Comparison of ENCODE assay signal across 13 cellular contexts in the genomic region with DNA sequence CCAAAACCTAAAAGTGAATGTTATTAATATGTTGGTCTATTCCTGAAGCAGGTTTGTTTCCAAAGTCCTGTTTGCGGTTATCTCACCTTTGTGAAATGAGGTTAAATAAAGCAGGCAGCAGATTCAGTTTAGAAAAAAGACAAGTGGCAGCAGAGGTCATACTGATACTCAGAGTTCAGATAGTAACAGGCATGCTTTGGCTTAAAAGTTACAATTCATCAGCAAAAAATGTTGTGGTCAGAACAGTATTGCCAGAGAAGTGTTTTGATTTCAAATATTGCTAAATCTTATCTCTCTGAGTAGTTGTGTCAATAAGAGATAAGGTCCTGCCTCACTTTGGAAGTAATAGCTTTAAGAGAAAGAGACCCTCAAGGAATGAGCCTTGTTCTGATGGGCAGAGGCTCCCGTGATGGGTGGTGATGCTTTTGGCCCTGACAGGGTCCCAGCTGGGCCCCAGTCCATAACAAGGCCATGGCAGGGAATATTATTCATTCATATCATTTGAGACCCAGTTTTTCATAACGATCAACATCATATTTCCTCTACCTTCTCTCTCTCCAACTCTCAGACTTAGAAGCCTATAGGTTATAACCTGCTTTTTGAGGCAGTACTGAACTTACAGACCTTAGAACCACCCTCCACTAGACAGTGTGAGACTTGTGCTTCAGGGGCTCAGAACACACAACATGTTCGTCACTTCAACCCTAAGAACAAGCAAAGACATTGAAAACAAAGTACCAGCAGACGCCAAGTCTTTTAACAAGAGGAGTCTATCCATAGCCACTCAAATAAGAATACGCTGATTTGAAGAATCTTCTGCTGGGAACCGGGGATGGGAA. TPM values are rescaled to one million over a fixed set of nuclear protein-coding genes. Genes with fewer than 3 reads are reported as not detected.
A peak's percentile ranks its signal among the peaks of the same experiment; 100 is the strongest.
DNase-seq lines count a peak whose midpoint lies in the region; ATAC-seq, FAIRE-seq and TF ChIP-seq lines count a peak whose summit lies in the region.
"Had no signal": no experiment of that assay in that cellular context is flagged by ENCODE, and none has a peak within 500 bp of the region (broad histone marks: within the 10 kb centered on the region; RNA-seq: fewer than 3 reads in every experiment).

No MANE protein-coding gene starts in this region.

- no peak for FAIRE-seq in K562 (lab: Jason Lieb, UNC)
- FAIRE-seq in HepG2 (lab: Jason Lieb, UNC) = peak; percentile 70

- POLR2A ChIA-PET in K562 (lab: Yijun Ruan, JAX) = no interaction called here
- POLR2A ChIA-PET in HepG2 (lab: Yijun Ruan, JAX) = interaction anchor here (1.0 to 1.6 kb wide), 3 partner anchors 33 to 110 kb away, joined by 4 to 6 read pairs (median 5); a partner anchor contains a TSS
- POLR2A ChIA-PET in CD4-positive, alpha-beta memory T cell (lab: Charles Lee; ENCODE audit: partially characterized antibody) = interaction anchor here (2.4 kb wide), 1 partner anchor 57 kb away, joined by 8 read pairs; a partner anchor contains a TSS

- no peak overlapping the region for H3K27ac ChIP-seq in K562 (ENCODE audit: extremely low read depth, low read depth, low read length)
- no peak overlapping the region for H3K27ac ChIP-seq in HepG2 (ENCODE audit: extremely low read length, insufficient read depth, low read length)
- H3K27ac ChIP-seq in CD4-positive, alpha-beta memory T cell (ENCODE audit: low read depth, low read length) = no peak overlapping the region
- H3K27ac ChIP-seq: suprapubic skin had no signal

- no peak overlapping the region for H3K4me2 ChIP-seq in K562 (ENCODE audit: insufficient read depth, low read length)
- H3K4me2 ChIP-seq in HepG2 (ENCODE audit: low read depth, low read length) = peak overlapping the region; percentile 58; the same call in 1 of the 2 replicates

- H3K4me3 Mint-ChIP-seq in CD4-positive, alpha-beta memory T cell = no peak overlapping the region
- H3K4me3 Mint-ChIP-seq: IgD-negative memory B cell, memory B cell had no signal

- peak overlapping the region in 1 of 7 donors; percentile 29 for H3K27ac Mint-ChIP-seq in CD4-positive, alpha-beta memory T cell
- H3K27ac Mint-ChIP-seq: memory B cell had no signal

- TF ChIP-seq POLR2A in K562 (conservative IDR thresholded peaks at IDR 0.05) = no peak
- no peak for TF ChIP-seq POLR2A in HepG2 (IDR thresholded peaks at IDR 0.05; ENCODE audit: insufficient read depth in 1 of 2, low read depth in 2 of 2, low read length in 2 of 2)

- H3K36me3 Mint-ChIP-seq in CD4-positive, alpha-beta memory T cell = peaks cover 0 to 4% of the 10 kb centered on the region in 2 donors
- H3K36me3 Mint-ChIP-seq: IgD-negative memory B cell had no signal

- H3K9me3 Mint-ChIP-seq in CD4-positive, alpha-beta memory T cell = peaks cover 0 to 6% (median 0%) of the 10 kb centered on the region in 8 donors
- H3K9me3 Mint-ChIP-seq: IgD-negative memory B cell had no signal

- peaks cover 16 to 26% (median 21%) of the 10 kb centered on the region in 4 donors for H3K4me1 Mint-ChIP-seq in CD4-positive, alpha-beta memory T cell

- intact Hi-C loops in K562 (cut with micrococcal nuclease) = no loop called here
- intact Hi-C loops in HepG2 (cut with micrococcal nuclease; ENCODE audit: unreplicated experiment) = loop anchor here (1.0 to 10.0 kb wide), 5 partner anchors 34 to 255 kb away; no protein-coding TSS in a partner anchor
- intact Hi-C loops in CD4-positive, alpha-beta memory T cell (cut with micrococcal nuclease) = loop anchor here (10.0 kb wide), 2 partner anchors 595 to 705 kb away; a partner anchor contains a TSS

- no peak overlapping the region for H3K9ac ChIP-seq in K562 (ENCODE audit: insufficient read depth in 1 of 2, low read depth in 2 of 2, low read length in 2 of 2)
- H3K9ac ChIP-seq in HepG2 (ENCODE audit: insufficient read depth, low read depth, low read length) = no peak overlapping the region

- no TSS peak for BruUV-seq in K562 (replicated peaks; lab: Mats Ljungman, UMichigan)
- BruUV-seq in HepG2 (replicated peaks; lab: Mats Ljungman, UMichigan) = no TSS peak

- 16% methylated on average over 7 of the region's 7 CpGs for WGBS in K562 (ENCODE audit: insufficient coverage, low coverage, missing lambda C conversion rate)
- WGBS in HepG2 (ENCODE audit: low lambda C conversion rate) = 39% methylated on average over 7 of the region's 7 CpGs

- no peaks in the 10 kb centered on the region for H3K9me1 ChIP-seq in K562 (ENCODE audit: control insufficient read depth, insufficient read depth, low read length)

- TF ChIP-seq CTCF in K562 (IDR thresholded peaks at IDR 0.05 in 2 of 3, conservative IDR thresholded peaks at IDR 0.05 in 1 of 3; ENCODE audit: insufficient read depth in 2 of 3, low read depth in 1 of 3, low read length in 3 of 3) (no peak), HepG2 (CRISPR knock-in tag; IDR thresholded peaks at IDR 0.05) (no peak)

- H3K36me3 ChIP-seq in K562 (ENCODE audit: control insufficient read depth, insufficient read depth, low read length) (no peaks in the 10 kb centered on the region), HepG2 (replicated peaks in 1 of 2; ENCODE audit: control insufficient read depth in 1 of 2, insufficient read depth in 2 of 2, low read length in 2 of 2) (no peaks in the 10 kb centered on the region)
- no peaks in the 10 kb centered on the region for H3K36me3 ChIP-seq in CD4-positive, alpha-beta memory T cell (ENCODE audit: insufficient read depth, low read length)
- H3K36me3 ChIP-seq: BE2C, suprapubic skin had no signal

- H3K4me3 ChIP-seq in K562 (no peak overlapping the region), HepG2 (replicated peaks in 1 of 3; ENCODE audit: insufficient read depth in 1 of 3, low read depth in 2 of 3, low read length in 3 of 3) (no peak overlapping the region)
- no peak overlapping the region for H3K4me3 ChIP-seq in CD4-positive, alpha-beta memory T cell (ENCODE audit: low read length in 2 of 2)
- H3K4me3 ChIP-seq: suprapubic skin had no signal

- H3K27me3 ChIP-seq in K562 (ENCODE audit: control insufficient read depth in 2 of 2, insufficient read depth in 2 of 2, low read length in 2 of 2) = no peaks in the 10 kb centered on the region
- peaks cover 0 to 8% of the 10 kb centered on the region in 2 experiments; a peak in 3 of 5 replicates for H3K27me3 ChIP-seq in HepG2 (ENCODE audit: control insufficient read depth in 1 of 2, insufficient read depth in 2 of 2, low read length in 2 of 2)
- no peaks in the 10 kb centered on the region for H3K27me3 ChIP-seq in CD4-positive, alpha-beta memory T cell (ENCODE audit: insufficient read depth, low read length)
- H3K27me3 ChIP-seq: BE2C, suprapubic skin had no signal

- H3K79me2 ChIP-seq in K562 (ENCODE audit: control insufficient read depth, insufficient read depth, low read length) (no peaks in the 10 kb centered on the region), HepG2 (ENCODE audit: insufficient read depth, low read length) (no peaks in the 10 kb centered on the region)

- H3K9me3 ChIP-seq in K562 (replicated peaks; ENCODE audit: control insufficient read depth, insufficient read depth, low read depth, low read length) = 0 out of 2 replicates have a peak, but pooled peaks cover 2% of the 10 kb centered on the region
- no peaks in the 10 kb centered on the region for H3K9me3 ChIP-seq in HepG2 (ENCODE audit: low read length)
- no peaks in the 10 kb centered on the region for H3K9me3 ChIP-seq in CD4-positive, alpha-beta memory T cell (ENCODE audit: control insufficient read depth in 1 of 2, low read length in 2 of 2)
- H3K9me3 ChIP-seq: BE2C, suprapubic skin had no signal

- TF ChIP-seq RAD21 in K562 (CRISPR knock-in tag; conservative IDR thresholded peaks at IDR 0.05 in 1 of 2, IDR thresholded peaks at IDR 0.05 in 1 of 2) = no peak
- TF ChIP-seq RAD21 in HepG2 (CRISPR knock-in tag; IDR thresholded peaks at IDR 0.05) = no peak

- in situ Hi-C loops in K562 (cut with MboI) (no loop called here), HepG2 (cut with HindIII; ENCODE audit: extremely low pct_ligation_motif_present, low pct_unique_long_range_greater_than_20kb) (no loop called here)

- no peak for ATAC-seq in K562
- ATAC-seq in HepG2 = peak; percentile 95
- no peak for ATAC-seq in activated CD4-positive, CD25-positive, alpha-beta regulatory T cell treated with anti-CD3 and anti-CD28 coated beads, Interleukin-2, amount 50 U/mL, for 24 hours
- ATAC-seq in HG03175 (IDR thresholded peaks at IDR 0.05; ENCODE audit: unreplicated experiment) = no peak

- H4K20me1 ChIP-seq in K562 (replicated peaks; ENCODE audit: control insufficient read depth, insufficient read depth, low read length) = no peaks in the 10 kb centered on the region
- H4K20me1 ChIP-seq in HepG2 (ENCODE audit: insufficient read depth, low read length) = no peaks in the 10 kb centered on the region

- DNase-seq in AG08395 (ENCODE audit: low spot score) (peak; percentile 56), HuH-7 (ENCODE audit: low spot score) (peak; percentile 29), K562 (ENCODE audit: extremely low read depth in 1 of 4, low spot score in 3 of 4) (no peak), HepG2 (ENCODE audit: low spot score) (peak; percentile 91), middle frontal gyrus (ENCODE audit: extremely low spot score, low spot score) (no peak)
- DNase-seq in CD4-positive, alpha-beta memory T cell = no peak
- DNase-seq: BE2C, RPMI8226 had no signal

- no peaks in the 10 kb centered on the region for H3K27me3 Mint-ChIP-seq in CD4-positive, alpha-beta memory T cell
- H3K27me3 Mint-ChIP-seq: IgD-negative memory B cell, memory B cell had no signal

- H2AFZ ChIP-seq in K562 (ENCODE audit: low read depth, low read length) (no peak overlapping the region), HepG2 (ENCODE audit: low read length) (no peak overlapping the region)

- no peak for TF ChIP-seq EP300 in K562 (IDR thresholded peaks at IDR 0.05; ENCODE audit: low read length)
- TF ChIP-seq EP300 in HepG2 (IDR thresholded peaks at IDR 0.05; ENCODE audit: low read depth in 2 of 2, low read length in 2 of 2) = peak in 1 of 2 experiments; percentile 89; a peak in 2 of 4 replicates
- TF ChIP-seq EP300 in HepG2 (CRISPR knock-in tag; IDR thresholded peaks at IDR 0.05; ENCODE audit: borderline replicate concordance) = peak; percentile 42; the same call in 1 of the 2 replicates

- CTCF ChIA-PET in K562 (lab: Yijun Ruan, JAX; ENCODE audit: low intra/inter-chr PET ratio) = no interaction called here
- CTCF ChIA-PET in HepG2 (lab: Yijun Ruan, JAX; ENCODE audit: low intra/inter-chr PET ratio, low total read pairs) = no interaction called here
- CTCF ChIA-PET in CD4-positive, alpha-beta memory T cell (lab: Charles Lee; ENCODE audit: partially characterized antibody) = no interaction called here

- H3K4me1 ChIP-seq in K562 (replicated peaks in 1 of 2; ENCODE audit: control insufficient read depth in 2 of 2, insufficient read depth in 2 of 2, low read length in 2 of 2) = no peaks in the 10 kb centered on the region
- H3K4me1 ChIP-seq in HepG2 (ENCODE audit: insufficient read depth, low read length) = peaks cover 18% of the 10 kb centered on the region
- peaks cover 15% of the 10 kb centered on the region for H3K4me1 ChIP-seq in CD4-positive, alpha-beta memory T cell (ENCODE audit: insufficient read depth, low read length)
- H3K4me1 ChIP-seq: BE2C had no signal

RNA-seq across cellular contexts. Expression of a gene that starts 58.5 kb away (rescaled TPM):
- total RNA-seq in K562 (2011; cell fraction: chromatin; rRNA removed; ENCODE audit: low replicate concordance) = not detected in 2 replicates
- total RNA-seq in K562 (2011; cell fraction: nucleolus; rRNA removed) = not detected in 2 replicates
- total RNA-seq in K562 (2011; cell fraction: nucleoplasm; rRNA removed) = not detected in 2 replicates
- total RNA-seq in K562 (2014; rRNA removed) (under 0.01 TPM in 1 of 2 replicates, not detected in the other), K562 (2014; rRNA removed; fragmentation: Illumina TruSeq; extraction: Trizol) (not detected in 2 replicates), K562 (2015; rRNA removed; fragmentation: Illumina TruSeq; extraction: Trizol) (not detected in 2 replicates), K562 (2021) (0.16 and 0.25 TPM in 2 replicates), HepG2 (2016; rRNA removed; fragmentation: Illumina TruSeq; extraction: Trizol) (31.3 and 34.1 TPM in 2 replicates)
- polyA plus RNA-seq in K562 (2011; rRNA removed) (not detected in 2 replicates), K562 (2014; fragmentation: Illumina TruSeq; extraction: Trizol) (not detected in 2 replicates), K562 (2014; fragmentation: Nextera tagmentation; extraction: Ambion mirVana) (not detected), K562 (2014; rRNA removed) (not detected in 2 replicates), HepG2 (2011; rRNA removed) (9.0 and 10.0 TPM in 2 replicates)
- polyA plus RNA-seq in K562 (2011; cell fraction: cytosol; rRNA removed) = not detected in 2 replicates
- polyA plus RNA-seq in K562 (2011; cell fraction: nucleus; rRNA removed) = not detected in 2 replicates
- polyA plus RNA-seq in K562 (2012) = 0.01 TPM in 1 of 2 replicates, not detected in the other
- polyA minus RNA-seq in K562 (2011; rRNA and poly(A)+ RNA removed) = not detected in 2 replicates
- polyA minus RNA-seq in K562 (2011; cell fraction: cytosol; rRNA and poly(A)+ RNA removed) = not detected in 2 replicates
- 0.13 TPM in 1 of 2 replicates, not detected in the other for polyA minus RNA-seq in K562 (2011; cell fraction: nucleus; rRNA and poly(A)+ RNA removed)
- 1.7 and 3.1 TPM in 2 replicates for total RNA-seq in HepG2 (2016; cell fraction: cytosol; rRNA removed; fragmentation: Illumina TruSeq; extraction: Trizol; ENCODE audit: low read depth)
- total RNA-seq in HepG2 (2016; cell fraction: insoluble cytoplasmic fraction; rRNA removed; fragmentation: Illumina TruSeq; extraction: Trizol) = 30.9 and 33.5 TPM in 2 replicates
- 6.5 and 7.0 TPM in 2 replicates for total RNA-seq in HepG2 (2016; cell fraction: membrane; rRNA removed; fragmentation: Illumina TruSeq; extraction: Trizol)
- total RNA-seq in HepG2 (2016; cell fraction: nucleus; rRNA removed; fragmentation: Illumina TruSeq; extraction: Trizol) = 32.0 and 45.9 TPM in 2 replicates
- polyA plus RNA-seq in HepG2 (2011; cell fraction: cytosol; rRNA removed) = 3.4 and 7.6 TPM in 2 replicates
- polyA plus RNA-seq in HepG2 (2011; cell fraction: nucleus; rRNA removed) = 17.2 and 19.0 TPM in 2 replicates
- polyA plus RNA-seq in HepG2 (2012) = 19.9 and 20.0 TPM in 2 replicates
- polyA plus RNA-seq in HepG2 (2016; cell fraction: cytosol; fragmentation: Illumina TruSeq; extraction: Trizol; ENCODE audit: low read depth) = 0.34 and 0.38 TPM in 2 replicates
- polyA plus RNA-seq in HepG2 (2016; cell fraction: insoluble cytoplasmic fraction; fragmentation: Illumina TruSeq; extraction: Trizol; ENCODE audit: low read depth) = 12.0 and 12.5 TPM in 2 replicates
- polyA plus RNA-seq in HepG2 (2016; cell fraction: membrane; fragmentation: Illumina TruSeq; extraction: Trizol; ENCODE audit: low read depth) = 1.6 and 1.8 TPM in 2 replicates
- polyA plus RNA-seq in HepG2 (2016; cell fraction: nucleus; fragmentation: Illumina TruSeq; extraction: Trizol; ENCODE audit: insufficient read depth, low read depth) = 19.2 and 22.4 TPM in 2 replicates
- polyA minus RNA-seq in HepG2 (2011; rRNA and poly(A)+ RNA removed; ENCODE audit: low replicate concordance) = 8.4 and 12.3 TPM in 2 replicates
- polyA minus RNA-seq in HepG2 (2011; cell fraction: cytosol; rRNA and poly(A)+ RNA removed) = 26.4 and 26.5 TPM in 2 replicates
- polyA minus RNA-seq in HepG2 (2011; cell fraction: nucleus; rRNA and poly(A)+ RNA removed) = 147 and 166 TPM in 2 replicates
- total RNA-seq in CD4-positive, alpha-beta memory T cell = 10 to 100 TPM; 35.2 to 38.8 TPM
- 10 to 100 TPM in 1 of 2 donors, 1 to 10 TPM in 1; 5.3 to 19.5 TPM for polyA plus RNA-seq in CD4-positive, alpha-beta memory T cell

Comparison
In these comparisons a context has a peak if more than half of its experiments do, and no peak if none do; other contexts are left out.
1. DNase-seq: peak in AG08395 (single experiment), HuH-7 (single experiment) and HepG2 (single experiment); none in K562 (0 of 4), middle frontal gyrus (single experiment) and CD4-positive, alpha-beta memory T cell (0 of 5).